Comparison of ENCODE assay signal across 13 cellular contexts in genomic region chr4:149549911-149550310, GRCh38.
DNase-seq lines count a peak whose midpoint lies in the region; ATAC-seq and TF ChIP-seq lines count a peak whose summit lies in the region.
"Had no signal": no experiment of that assay in that cellular context is flagged by ENCODE, and none has a peak within 500 bp of the region (broad histone marks: within the 10 kb centered on the region; RNA-seq: fewer than 3 reads in every experiment).

No MANE protein-coding gene starts in this region.

- DNase-seq in COLO829 (ENCODE audit: low spot score) (peak; percentile 41), LNCaP clone FGC (ENCODE audit: low read depth) (peak; percentile 1), choroid plexus epithelial cell (ENCODE audit: low read depth) (peak; percentile 35), kidney tubule cell (ENCODE audit: low spot score) (peak; percentile 16), NCI-H2107 treated with DMSO at 0.1 percent for 48 hours (lab: John Stamatoyannopoulos, UW; ENCODE audit: unreplicated experiment) (no peak), germinal center (ENCODE audit: low spot score) (no peak), psoas muscle (no peak)
- no peak for DNase-seq in stimulated activated CD4-positive, alpha-beta T cell treated with anti-CD3 and anti-CD28 coated beads, Interleukin-4, amount 100 ng/mL, for 4 hours
- DNase-seq: activated CD4-positive, alpha-beta T cell treated with anti-CD3 and anti-CD28 coated beads, Interleukin-2, amount 50 U/mL, for 48 hours; activated naive CD8-positive, alpha-beta T cell treated with anti-CD3 and anti-CD28 coated beads, Interleukin-2, amount 50 U/mL, for 24 hours; CD8-positive, alpha-beta memory T cell; NCI-H2227 treated with DMSO at 0.1 percent for 48 hours had no signal

- peaks cover 6% of the 10 kb centered on the region for H3K9me3 ChIP-seq in psoas muscle
- H3K9me3 ChIP-seq: vagina had no signal

- no peaks in the 10 kb centered on the region for H3K4me1 ChIP-seq in psoas muscle
- H3K4me1 ChIP-seq: vagina had no signal

- no peak overlapping the region for H3K4me3 ChIP-seq in LNCaP clone FGC (ENCODE audit: low read depth, low read length)
- H3K4me3 ChIP-seq in choroid plexus epithelial cell (ENCODE audit: low read depth, low read length): no peak overlapping the region
- H3K4me3 ChIP-seq in psoas muscle: no peak overlapping the region
- H3K4me3 ChIP-seq: vagina had no signal

- H3K27ac ChIP-seq in psoas muscle: no peak overlapping the region
- H3K27ac ChIP-seq: vagina had no signal

- H3K36me3 ChIP-seq in psoas muscle (ENCODE audit: insufficient read depth in 1 of 2, low read depth in 1 of 2): no peaks in the 10 kb centered on the region
- H3K36me3 ChIP-seq: vagina had no signal

- no peak for ATAC-seq in psoas muscle
- ATAC-seq: activated naive CD8-positive, alpha-beta T cell treated with anti-CD3 and anti-CD28 coated beads, Interleukin-2, amount 50 U/mL, for 24 hours had no signal

- peak; percentile 46 for TF ChIP-seq CTCF in LNCaP clone FGC (IDR thresholded peaks at IDR 0.05; ENCODE audit: control insufficient read depth, extremely low read depth, insufficient read depth)
- peak; percentile 47 for TF ChIP-seq CTCF in choroid plexus epithelial cell (conservative IDR thresholded peaks at IDR 0.05; ENCODE audit: low read depth, low read length)
- TF ChIP-seq CTCF in psoas muscle (IDR thresholded peaks at IDR 0.05): no peak

- intact Hi-C loops in psoas muscle (cut with DNase I): no loop called here

- H3K27me3 ChIP-seq in psoas muscle (ENCODE audit: insufficient read depth in 3 of 3, low read length in 2 of 3): no peaks in the 10 kb centered on the region
- H3K27me3 ChIP-seq: vagina had no signal

Comparison
In these comparisons a context has a peak if more than half of its experiments do, and no peak if none do; other contexts are left out.
1. DNase-seq: peak in COLO829 (single experiment), LNCaP clone FGC (single experiment), choroid plexus epithelial cell (single experiment) and kidney tubule cell (single experiment); none in NCI-H2107 treated with DMSO at 0.1 percent for 48 hours (single experiment), stimulated activated CD4-positive, alpha-beta T cell treated with anti-CD3 and anti-CD28 coated beads, Interleukin-4, amount 100 ng/mL, for 4 hours (0 of 2), germinal center (single experiment) and psoas muscle (0 of 2).